9 cellular contexts compared by ENCODE assay signal in genomic region chr14:81516941-81517797, GRCh38. TPM values are rescaled to one million over a fixed set of nuclear protein-coding genes. Genes with fewer than 3 reads are reported as not detected.
A peak's percentile ranks its signal among the peaks of the same experiment; 100 is the strongest.
DNase-seq lines count a peak whose midpoint lies in the region; ATAC-seq and TF ChIP-seq lines count a peak whose summit lies in the region.
"Had no signal": no experiment of that assay in that cellular context is flagged by ENCODE, and none has a peak within 500 bp of the region (broad histone marks: within the 10 kb centered on the region; RNA-seq: fewer than 3 reads in every experiment).

No MANE protein-coding gene starts in this region.

- peak overlapping the region; percentile 57; the same call in 1 of the 2 replicates for H3K23ac ChIP-seq in IMR-90 (ENCODE audit: low read depth, low read length)

- no peaks in the 10 kb centered on the region for H3K27me3 Mint-ChIP-seq in glutamatergic neuron (ENCODE audit: unreplicated experiment)

- intact Hi-C loops in IMR-90 (cut with micrococcal nuclease) = no loop called here

- H2BK5ac ChIP-seq in IMR-90 (ENCODE audit: low read depth, low read length, poor library complexity, severe bottlenecking) = peak overlapping the region; percentile 80

- H2AK5ac ChIP-seq in IMR-90 (ENCODE audit: low read depth, low read length) = no peak overlapping the region

- H4K5ac ChIP-seq in IMR-90 (ENCODE audit: low read depth, low read length) = peak overlapping the region; percentile 51

- peak overlapping the region; percentile 46; the same call in 1 of the 2 replicates for H3K56ac ChIP-seq in IMR-90 (ENCODE audit: extremely low read depth, insufficient read depth, low read length)

- H3K4me3 ChIP-seq in IMR-90 (ENCODE audit: insufficient read depth, low read depth, low read length) (no peak overlapping the region), subcutaneous abdominal adipose tissue (ENCODE audit: low read depth in 1 of 5, low read length in 5 of 5) (no peak overlapping the region)
- H3K4me3 ChIP-seq: GM12878 had no signal

- in situ Hi-C loops in IMR-90 (cut with MboI; ENCODE audit: low sequenced_read_pairs) = no loop called here

- peak overlapping the region; percentile 84 for H3K4me2 ChIP-seq in IMR-90 (ENCODE audit: low read depth, low read length)

- peak overlapping the region; percentile 73 for H3K14ac ChIP-seq in IMR-90 (replicated peaks; ENCODE audit: low read depth, low read length)

- H3K27ac Mint-ChIP-seq in glutamatergic neuron (ENCODE audit: unreplicated experiment) = no peak overlapping the region

- H2BK15ac ChIP-seq in IMR-90 (ENCODE audit: low read depth, low read length) = no peak overlapping the region

- BruUV-seq in IMR-90 (replicated peaks; lab: Mats Ljungman, UMichigan) = no TSS peak

- no peak for TF ChIP-seq RAD21 in IMR-90 (IDR thresholded peaks at IDR 0.05; ENCODE audit: low read length)

- no peak overlapping the region for H2AFZ ChIP-seq in IMR-90 (replicated peaks; ENCODE audit: low read length, poor library complexity)

- H3K27ac ChIP-seq in IMR-90 (ENCODE audit: insufficient read depth, low read length) (peak overlapping the region; percentile 100), subcutaneous abdominal adipose tissue (ENCODE audit: low read depth, low read length) (peak overlapping the region; percentile 75)

- peak; percentile 76 for DNase-seq in IMR-90
- peak; percentile 26 for DNase-seq in epidermal melanocyte (ENCODE audit: insufficient read length, low spot score)
- DNase-seq in lung microvascular endothelial cell (ENCODE audit: low read depth in 2 of 2) = peak; percentile 36 to 77
- no peak for DNase-seq in COR-L47 (lab: John Stamatoyannopoulos, UW)
- DNase-seq in glutamatergic neuron = no peak
- DNase-seq in activated gamma-delta T cell treated with Interleukin-2 at 50 U/mL for 16 hours = no peak

- TF ChIP-seq CTCF in IMR-90 (conservative IDR thresholded peaks at IDR 0.05; ENCODE audit: low read depth, low read length) (no peak), glutamatergic neuron (IDR thresholded peaks at IDR 0.05; ENCODE audit: partially characterized antibody, unreplicated experiment) (no peak)

- H4K8ac ChIP-seq in IMR-90 (ENCODE audit: low read depth in 2 of 2, low read length in 2 of 2) = peak overlapping the region; percentile 62 to 69

- peaks cover 15 to 38% of the 10 kb centered on the region in 2 experiments for H3K79me1 ChIP-seq in IMR-90 (ENCODE audit: low read depth in 1 of 2, low read length in 2 of 2)

- H4K91ac ChIP-seq in IMR-90 (ENCODE audit: insufficient read depth, low read depth, low read length) = peak overlapping the region; percentile 22; the same call in 1 of the 2 replicates

- no peak overlapping the region for H3K4me3 Mint-ChIP-seq in glutamatergic neuron (ENCODE audit: unreplicated experiment)

- CTCF ChIA-PET in IMR-90 (lab: Yijun Ruan, JAX) = interaction anchor here (1.5 kb wide), 1 partner anchor 14 kb away, joined by 5 read pairs; no protein-coding TSS in a partner anchor

- H3K9ac ChIP-seq in IMR-90 (ENCODE audit: low read depth, low read length) (peak overlapping the region; percentile 85), subcutaneous abdominal adipose tissue (ENCODE audit: low read length in 5 of 5) (peak overlapping the region in 4 of 5 donors; percentile 1 to 60 (median 32))

- H3K18ac ChIP-seq in IMR-90 (ENCODE audit: low read depth, low read length) = peak overlapping the region; percentile 95

- TF ChIP-seq POLR2A in IMR-90 (IDR thresholded peaks at IDR 0.05; ENCODE audit: low read depth, low read length) = no peak

- H3K4ac ChIP-seq in IMR-90 (ENCODE audit: low read depth, low read length) = peak overlapping the region; percentile 59

- POLR2A ChIA-PET in IMR-90 (lab: Charles Lee; ENCODE audit: unreplicated experiment) = no interaction called here

- H3K9me3 ChIP-seq in IMR-90 (ENCODE audit: control insufficient read depth, insufficient read depth, low read length) = no peaks in the 10 kb centered on the region
- no peaks in the 10 kb centered on the region for H3K9me3 ChIP-seq in subcutaneous abdominal adipose tissue (ENCODE audit: control insufficient read depth in 5 of 5, low read length in 5 of 5)

- H3K27me3 ChIP-seq in IMR-90 (ENCODE audit: control insufficient read depth, insufficient read depth, low read length) = no peaks in the 10 kb centered on the region
- H3K27me3 ChIP-seq in subcutaneous abdominal adipose tissue (ENCODE audit: control insufficient read depth in 5 of 5, insufficient read depth in 4 of 5, low read length in 5 of 5) = no peaks in the 10 kb centered on the region

- dilution Hi-C loops in IMR-90 (cut with HindIII; ENCODE audit: low sequenced_read_pairs, unreplicated experiment) = no loop called here

- H2BK120ac ChIP-seq in IMR-90 (ENCODE audit: low read depth, low read length) = peak overlapping the region; percentile 30

- no peaks in the 10 kb centered on the region for H4K20me1 ChIP-seq in IMR-90 (ENCODE audit: insufficient read depth, low read length)

- H3K4me1 Mint-ChIP-seq in glutamatergic neuron (ENCODE audit: low read depth, unreplicated experiment) = no peaks in the 10 kb centered on the region

- peaks cover 15% of the 10 kb centered on the region for H3K36me3 Mint-ChIP-seq in glutamatergic neuron (ENCODE audit: unreplicated experiment)

- H2AK9ac ChIP-seq in IMR-90 (replicated peaks; ENCODE audit: low read depth, low read length, poor library complexity) = peak overlapping the region; percentile 5

- H3K4me1 ChIP-seq in IMR-90 (ENCODE audit: control insufficient read depth, insufficient read depth, low read length) = peaks cover 15% of the 10 kb centered on the region
- H3K4me1 ChIP-seq in subcutaneous abdominal adipose tissue (ENCODE audit: control insufficient read depth in 5 of 5, insufficient read depth in 5 of 5, low read length in 5 of 5) = peaks cover 3 to 55% (median 47%) of the 10 kb centered on the region in 5 donors

- H3K9me3 Mint-ChIP-seq in glutamatergic neuron (ENCODE audit: unreplicated experiment) = peaks cover 3% of the 10 kb centered on the region

- H3K9me1 ChIP-seq in IMR-90 (ENCODE audit: insufficient read depth, low read length) = no peaks in the 10 kb centered on the region; the same call in 1 of the 2 replicates

- peaks cover 24% of the 10 kb centered on the region for H3K36me3 ChIP-seq in IMR-90 (ENCODE audit: control insufficient read depth, insufficient read depth, low read length)
- peaks cover 4 to 23% (median 9%) of the 10 kb centered on the region in 5 donors for H3K36me3 ChIP-seq in subcutaneous abdominal adipose tissue (ENCODE audit: control insufficient read depth in 5 of 5, insufficient read depth in 5 of 5, low read length in 5 of 5)

- peak overlapping the region; percentile 70 for H2BK20ac ChIP-seq in IMR-90 (ENCODE audit: low read depth, low read length)

- WGBS in IMR-90 (ENCODE audit: extremely low coverage in 2 of 2, insufficient read length in 1 of 2), 2 experiments = 10% methylated on average over 1 of the region's 2 CpGs; no CpG with 5 or more reads in 1 of the 2 experiments

- peak; percentile 94 for ATAC-seq in IMR-90 (ENCODE audit: low read depth)
- ATAC-seq: GM12878, HCT116 had no signal

TF ChIP-seq in IMR-90, 13 proteins besides CTCF, POLR2A, EP300 and RAD21:
- TF ChIP-seq RFX5 (IDR thresholded peaks at IDR 0.05; ENCODE audit: low read depth, low read length) (no peak), MXI1 (IDR thresholded peaks at IDR 0.05; ENCODE audit: borderline replicate concordance, low read depth, low read length) (no peak), MAZ (IDR thresholded peaks at IDR 0.05; ENCODE audit: borderline replicate concordance, low read depth, low read length) (peak; percentile 33; the same call in 1 of the 2 replicates), NFE2L2 (IDR thresholded peaks at IDR 0.05; ENCODE audit: low read depth, low read length) (no peak), BHLHE40 (IDR thresholded peaks at IDR 0.05; ENCODE audit: low read depth, low read length) (no peak), CEBPB (IDR thresholded peaks at IDR 0.05; ENCODE audit: low read depth, low read length) (0 out of 2 replicates have a peak, but pooled peaks have one; percentile 9), CHD1 (IDR thresholded peaks at IDR 0.05; ENCODE audit: low read depth, low read length) (no peak)
- TF ChIP-seq, protein P1, sequence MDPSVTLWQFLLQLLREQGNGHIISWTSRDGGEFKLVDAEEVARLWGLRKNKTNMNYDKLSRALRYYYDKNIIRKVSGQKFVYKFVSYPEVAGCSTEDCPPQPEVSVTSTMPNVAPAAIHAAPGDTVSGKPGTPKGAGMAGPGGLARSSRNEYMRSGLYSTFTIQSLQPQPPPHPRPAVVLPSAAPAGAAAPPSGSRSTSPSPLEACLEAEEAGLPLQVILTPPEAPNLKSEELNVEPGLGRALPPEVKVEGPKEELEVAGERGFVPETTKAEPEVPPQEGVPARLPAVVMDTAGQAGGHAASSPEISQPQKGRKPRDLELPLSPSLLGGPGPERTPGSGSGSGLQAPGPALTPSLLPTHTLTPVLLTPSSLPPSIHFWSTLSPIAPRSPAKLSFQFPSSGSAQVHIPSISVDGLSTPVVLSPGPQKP (IDR thresholded peaks at IDR 0.05; ENCODE audit: borderline replicate concordance, low read depth, low read length) = no peak
- TF ChIP-seq, protein P2, sequence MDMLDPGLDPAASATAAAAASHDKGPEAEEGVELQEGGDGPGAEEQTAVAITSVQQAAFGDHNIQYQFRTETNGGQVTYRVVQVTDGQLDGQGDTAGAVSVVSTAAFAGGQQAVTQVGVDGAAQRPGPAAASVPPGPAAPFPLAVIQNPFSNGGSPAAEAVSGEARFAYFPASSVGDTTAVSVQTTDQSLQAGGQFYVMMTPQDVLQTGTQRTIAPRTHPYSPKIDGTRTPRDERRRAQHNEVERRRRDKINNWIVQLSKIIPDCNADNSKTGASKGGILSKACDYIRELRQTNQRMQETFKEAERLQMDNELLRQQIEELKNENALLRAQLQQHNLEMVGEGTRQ (IDR thresholded peaks at IDR 0.05; ENCODE audit: low read depth, low read length) = no peak
TF ChIP-seq in IMR-90: peak in this region for 2.

RNA-seq across cellular contexts. Expression of gene SEL1L, which starts 16.5 kb away (rescaled TPM):
- total RNA-seq in IMR-90 (2012; rRNA removed) = 62.4 and 78.9 TPM in 2 replicates
- polyA plus RNA-seq in IMR-90 (2012; rRNA removed) = 16.9 and 21.0 TPM in 2 replicates
- polyA plus RNA-seq in IMR-90 (2012; cell fraction: cytosol; rRNA removed) = 18.6 and 19.0 TPM in 2 replicates
- polyA plus RNA-seq in IMR-90 (2012; cell fraction: nucleus; rRNA removed; ENCODE audit: low replicate concordance) = 11.6 and 34.0 TPM in 2 replicates
- total RNA-seq in lung microvascular endothelial cell = 44.2 and 63.3 TPM in 2 replicates
- 43.1 TPM for total RNA-seq in glutamatergic neuron (ENCODE audit: unreplicated experiment)

Comparison
In these comparisons a context has a peak if more than half of its experiments do, and no peak if none do; other contexts are left out.
1. DNase-seq: peak in IMR-90 (single experiment), epidermal melanocyte (single experiment) and lung microvascular endothelial cell (2 of 2); none in COR-L47 (single experiment), glutamatergic neuron (single experiment) and activated gamma-delta T cell treated with Interleukin-2 at 50 U/mL for 16 hours (single experiment).